Comparison of ENCODE assay signal across 7 cellular contexts in the genomic region with DNA sequence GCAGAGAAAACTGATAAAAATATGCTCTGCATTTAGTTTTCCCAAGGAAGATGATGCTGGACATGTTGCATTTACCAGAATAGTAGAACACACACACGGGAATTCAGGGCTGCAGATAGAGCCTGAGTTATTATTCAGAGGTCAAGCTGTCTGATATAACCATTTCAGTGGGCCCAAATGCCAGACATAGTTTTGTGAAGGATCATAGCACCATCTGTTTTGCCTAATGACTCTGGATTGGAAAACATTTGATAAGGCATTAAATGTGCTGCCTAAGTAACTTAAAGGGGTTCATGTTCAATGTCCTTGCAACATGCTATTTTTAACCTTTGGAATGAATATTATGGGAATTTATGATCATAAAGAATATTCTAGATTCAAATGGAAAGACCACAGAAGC.
DNase-seq lines count a peak whose midpoint lies in the region; ATAC-seq, FAIRE-seq and TF ChIP-seq lines count a peak whose summit lies in the region.
"Not testable (repeated sequence)": the region's sequence is repeated elsewhere in the genome, so short reads cannot be mapped to it uniquely, and the experiment has no call there.

No MANE protein-coding gene starts in this region.

- not testable (repeated sequence) for H4K8ac ChIP-seq in IMR-90 (ENCODE audit: low read depth in 2 of 2, low read length in 2 of 2)

- not testable (repeated sequence) for H2BK15ac ChIP-seq in IMR-90 (ENCODE audit: low read depth, low read length)

- H4K20me1 ChIP-seq in IMR-90 (ENCODE audit: insufficient read depth, low read length), result not testable (repeated sequence)

- not testable (repeated sequence) for H2AK9ac ChIP-seq in IMR-90 (replicated peaks; ENCODE audit: low read depth, low read length, poor library complexity)

- H3K9ac ChIP-seq in IMR-90 (ENCODE audit: low read depth, low read length); liver (ENCODE audit: low read depth in 1 of 2, low read length in 2 of 2): not testable (repeated sequence)

- DNase-seq in AG10803 (ENCODE audit: low read depth) (peak; percentile 62), ELR (ENCODE audit: low read depth) (peak; percentile 37), IMR-90 (peak; percentile 12), RPMI7951 (ENCODE audit: low read depth) (peak; percentile 8)
- not testable (repeated sequence) for DNase-seq in bronchial epithelial cell (ENCODE audit: low read depth); heart left ventricle

- H3K4me1 ChIP-seq in IMR-90 (ENCODE audit: control insufficient read depth, insufficient read depth, low read length); liver (ENCODE audit: control insufficient read depth in 4 of 4, insufficient read depth in 4 of 4, low read length in 3 of 4): not testable (repeated sequence)
- peaks cover 0 to 13% (median 0%) of the 10 kb centered on the region in 12 donors for H3K4me1 ChIP-seq in heart left ventricle

- H3K79me1 ChIP-seq in IMR-90 (ENCODE audit: low read depth in 1 of 2, low read length in 2 of 2), result not testable (repeated sequence)

- H2BK120ac ChIP-seq in IMR-90 (ENCODE audit: low read depth, low read length), result not testable (repeated sequence)

- FAIRE-seq in bronchial epithelial cell (lab: Jason Lieb, UNC), result peak; percentile 43

- H3K27ac ChIP-seq in IMR-90 (ENCODE audit: insufficient read depth, low read length); liver (ENCODE audit: low read depth in 1 of 2, low read length in 2 of 2): not testable (repeated sequence)
- H3K27ac ChIP-seq in heart left ventricle, result peak overlapping the region in 2 of 12 donors; percentile 43 to 47

- not testable (repeated sequence) for H3K4me2 ChIP-seq in IMR-90 (ENCODE audit: low read depth, low read length)

- H3K4ac ChIP-seq in IMR-90 (ENCODE audit: low read depth, low read length), result not testable (repeated sequence)

- not testable (repeated sequence) for H3K36me3 ChIP-seq in IMR-90 (ENCODE audit: control insufficient read depth, insufficient read depth, low read length); bronchial epithelial cell (ENCODE audit: control insufficient read depth, insufficient read depth, low read length); heart left ventricle; liver (ENCODE audit: control insufficient read depth in 4 of 4, insufficient read depth in 3 of 4, low read depth in 1 of 4, low read length in 3 of 4)

- H2AK5ac ChIP-seq in IMR-90 (ENCODE audit: low read depth, low read length), result not testable (repeated sequence)

- not testable (repeated sequence) for TF ChIP-seq RAD21 in IMR-90 (IDR thresholded peaks at IDR 0.05; ENCODE audit: low read length); liver (IDR thresholded peaks at IDR 0.05)

- CTCF ChIA-PET in IMR-90 (lab: Yijun Ruan, JAX), result not testable (repeated sequence)

- H3K23ac ChIP-seq in IMR-90 (ENCODE audit: low read depth, low read length), result not testable (repeated sequence)

- not testable (repeated sequence) for BruUV-seq in IMR-90 (replicated peaks; lab: Mats Ljungman, UMichigan)

- POLR2A ChIA-PET in IMR-90 (lab: Charles Lee; ENCODE audit: unreplicated experiment), result interaction anchor here (0.6 kb wide), 1 partner anchor 13 kb away, joined by 12 read pairs; no protein-coding TSS in a partner anchor

- H3K4me3 ChIP-seq in AG10803 (ENCODE audit: low read length); IMR-90 (ENCODE audit: insufficient read depth, low read depth, low read length); bronchial epithelial cell (ENCODE audit: low read depth, low read length); heart left ventricle; liver (ENCODE audit: low read depth in 1 of 3, low read length in 3 of 3): not testable (repeated sequence)

- no CpG with 5 or more reads among the region's 1 CpG for WGBS in IMR-90 (ENCODE audit: extremely low coverage in 2 of 2, insufficient read length in 1 of 2), 2 experiments
- 9 to 19% (median 12%) methylated on average over 1 of the region's 1 CpG for WGBS in heart left ventricle, 4 donors
- WGBS in liver, result 40% methylated on average over 1 of the region's 1 CpG

- H3K14ac ChIP-seq in IMR-90 (replicated peaks; ENCODE audit: low read depth, low read length), result not testable (repeated sequence)

- not testable (repeated sequence) for H2AFZ ChIP-seq in IMR-90 (replicated peaks; ENCODE audit: low read length, poor library complexity)

- H4K91ac ChIP-seq in IMR-90 (ENCODE audit: insufficient read depth, low read depth, low read length), result not testable (repeated sequence)

- not testable (repeated sequence) for H3K56ac ChIP-seq in IMR-90 (ENCODE audit: extremely low read depth, insufficient read depth, low read length)

- H3K9me3 ChIP-seq in IMR-90 (ENCODE audit: control insufficient read depth, insufficient read depth, low read length); heart left ventricle; liver (ENCODE audit: control insufficient read depth in 4 of 4, low read length in 3 of 4): not testable (repeated sequence)

- TF ChIP-seq POLR2A in IMR-90 (IDR thresholded peaks at IDR 0.05; ENCODE audit: low read depth, low read length); heart left ventricle (IDR thresholded peaks at IDR 0.05): not testable (repeated sequence)

- H3K9me1 ChIP-seq in IMR-90 (ENCODE audit: insufficient read depth, low read length), result not testable (repeated sequence)

- intact Hi-C loops in IMR-90 (cut with micrococcal nuclease); heart left ventricle (cut with DNase I): not testable (repeated sequence)

- H3K27me3 ChIP-seq in IMR-90 (ENCODE audit: control insufficient read depth, insufficient read depth, low read length); bronchial epithelial cell (ENCODE audit: control insufficient read depth, insufficient read depth, low read length); heart left ventricle; liver (ENCODE audit: control insufficient read depth in 4 of 4, insufficient read depth in 4 of 4, low read length in 3 of 4): not testable (repeated sequence)

- not testable (repeated sequence) for TF ChIP-seq CTCF in AG10803 (conservative IDR thresholded peaks at IDR 0.05; ENCODE audit: low read length); IMR-90 (conservative IDR thresholded peaks at IDR 0.05; ENCODE audit: low read depth, low read length); bronchial epithelial cell (IDR thresholded peaks at IDR 0.05; ENCODE audit: insufficient read depth, low read length, severe bottlenecking); heart left ventricle (IDR thresholded peaks at IDR 0.05); liver (IDR thresholded peaks at IDR 0.05; ENCODE audit: low read depth, low read length, missing input control)

- not testable (repeated sequence) for H2BK5ac ChIP-seq in IMR-90 (ENCODE audit: low read depth, low read length, poor library complexity, severe bottlenecking)

- not testable (repeated sequence) for H4K5ac ChIP-seq in IMR-90 (ENCODE audit: low read depth, low read length)

- ATAC-seq in IMR-90 (ENCODE audit: low read depth) (peak; percentile 62), heart left ventricle (peak in 3 of 4 donors; percentile 61 to 80 (median 73))

- in situ Hi-C loops in IMR-90 (cut with MboI; ENCODE audit: low sequenced_read_pairs), result not testable (repeated sequence)

- H2BK20ac ChIP-seq in IMR-90 (ENCODE audit: low read depth, low read length), result not testable (repeated sequence)

- dilution Hi-C loops in IMR-90 (cut with HindIII; ENCODE audit: low sequenced_read_pairs, unreplicated experiment), result not testable (repeated sequence)

- H3K18ac ChIP-seq in IMR-90 (ENCODE audit: low read depth, low read length), result not testable (repeated sequence)

TF ChIP-seq in liver, 16 proteins besides CTCF, POLR2A, EP300 and RAD21:
- peak; percentile 19 for TF ChIP-seq NR2F2 (IDR thresholded peaks at IDR 0.05)
TF ChIP-seq in liver: peak in this region for 1; not testable (repeated sequence) for 15.
